9 cellular contexts compared by ENCODE assay signal in the genomic region with DNA sequence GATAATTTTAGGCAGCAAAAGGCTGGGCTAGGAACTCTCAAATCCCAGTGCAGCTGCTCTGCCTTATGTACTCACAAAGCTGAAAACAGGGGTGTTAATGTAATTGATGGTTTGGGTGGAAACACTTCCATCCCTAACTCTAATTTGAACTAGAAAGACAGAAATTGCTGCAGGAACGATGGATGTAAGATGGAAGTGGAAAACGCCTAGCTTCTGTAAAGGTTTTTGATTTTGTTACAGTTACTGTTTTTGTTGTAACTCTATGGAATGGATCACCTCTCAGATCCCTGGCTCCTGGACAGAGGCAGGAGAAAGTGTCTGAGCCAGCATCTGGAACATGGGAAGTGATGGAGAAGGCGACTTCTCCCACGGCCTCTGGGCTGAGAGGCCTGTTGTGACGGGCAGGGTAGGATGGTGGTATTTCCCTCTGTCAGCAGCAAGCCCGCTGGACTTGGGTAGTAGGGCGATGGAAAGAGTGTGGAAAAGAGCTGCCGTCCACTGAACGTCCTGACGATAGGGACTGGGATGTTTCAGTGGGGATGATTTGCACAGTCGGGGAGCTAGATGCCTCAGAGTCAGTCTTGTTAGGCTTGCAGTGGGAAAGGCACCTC. TPM values are rescaled to one million over a fixed set of nuclear protein-coding genes. Genes with fewer than 3 reads are reported as not detected.
DNase-seq lines count a peak whose midpoint lies in the region; ATAC-seq and TF ChIP-seq lines count a peak whose summit lies in the region.
"Had no signal": no experiment of that assay in that cellular context is flagged by ENCODE, and none has a peak within 500 bp of the region (broad histone marks: within the 10 kb centered on the region; RNA-seq: fewer than 3 reads in every experiment).

No MANE protein-coding gene starts in this region.

- H3K36me3 Mint-ChIP-seq in T-helper 2 cell treated with Interferon-gamma antibody and Interleukin-4, amounts not matched to agents 5 μg/mL and 100 μg/mL, for 36 hours (ENCODE audit: low read depth), result peaks cover 30% of the 10 kb centered on the region

- ATAC-seq in SK-N-SH treated with all-trans-retinoic acid at 6 μM for 48 hours, result no peak

- H3K27me3 ChIP-seq in Peyer's patch, result no peaks in the 10 kb centered on the region
- H3K27me3 ChIP-seq in iPS-15b (ENCODE audit: control insufficient read depth, insufficient read depth, low read length), result peaks cover 8% of the 10 kb centered on the region
- H3K27me3 ChIP-seq in stomach smooth muscle (ENCODE audit: control insufficient read depth in 1 of 2, insufficient read depth in 2 of 2, low read length in 2 of 2), result no peaks in the 10 kb centered on the region

- H3K4me1 ChIP-seq in Peyer's patch (peaks cover 0 to 46% (median 31%) of the 10 kb centered on the region in 4 donors), iPS-15b (ENCODE audit: control insufficient read depth, insufficient read depth, low read length) (peaks cover 18% of the 10 kb centered on the region), stomach smooth muscle (ENCODE audit: control insufficient read depth, insufficient read depth, low read length) (peaks cover 50% of the 10 kb centered on the region)

- no peaks in the 10 kb centered on the region for H3K9me3 Mint-ChIP-seq in T-helper 2 cell treated with Interferon-gamma antibody and Interleukin-4, amounts not matched to agents 5 μg/mL and 100 μg/mL, for 36 hours

- TF ChIP-seq POLR2A in Peyer's patch (IDR thresholded peaks at IDR 0.05), result no peak

- no peaks in the 10 kb centered on the region for H3K27me3 Mint-ChIP-seq in T-helper 2 cell treated with Interferon-gamma antibody and Interleukin-4, amounts not matched to agents 5 μg/mL and 100 μg/mL, for 36 hours (ENCODE audit: low read depth)

- no peak for DNase-seq in T-helper 2 cell treated with Interferon-gamma antibody and Interleukin-4, amounts not matched to agents 5 μg/mL and 100 μg/mL, for 36 hours (ENCODE audit: low spot score)
- no peak for DNase-seq in T-helper 2 cell
- DNase-seq in Peyer's patch, result peak in 1 of 3 donors; percentile 49
- DNase-seq in stimulated activated CD4-positive, alpha-beta T cell treated with anti-CD3 and anti-CD28 coated beads, Interleukin-4, amount 100 ng/mL, for 24 hours, result no peak
- no peak for DNase-seq in mesenteric fat pad (ENCODE audit: low spot score)
- DNase-seq: C1 segment of cervical spinal cord had no signal

- peaks cover 77% of the 10 kb centered on the region for H3K4me1 Mint-ChIP-seq in T-helper 2 cell treated with Interferon-gamma antibody and Interleukin-4, amounts not matched to agents 5 μg/mL and 100 μg/mL, for 36 hours (ENCODE audit: low read depth)

- no peak overlapping the region for H3K9ac ChIP-seq in iPS-15b (ENCODE audit: low read depth, low read length)
- peak overlapping the region; percentile 65 to 76 for H3K9ac ChIP-seq in stomach smooth muscle (ENCODE audit: low read length in 2 of 2)

- H3K4me3 ChIP-seq in Peyer's patch (peak overlapping the region; percentile 78 to 94 (median 87)), iPS-15b (ENCODE audit: low read depth, low read length) (peak overlapping the region; percentile 72), stomach smooth muscle (ENCODE audit: low read length in 2 of 2) (peak overlapping the region; percentile 85 to 86)

- peak overlapping the region; percentile 93 for H3K27ac Mint-ChIP-seq in T-helper 2 cell treated with Interferon-gamma antibody and Interleukin-4, amounts not matched to agents 5 μg/mL and 100 μg/mL, for 36 hours

- H3K27ac ChIP-seq in Peyer's patch (peak overlapping the region; percentile 88 to 94 (median 90)), stomach smooth muscle (ENCODE audit: low read length) (peak overlapping the region; percentile 75)

- peak overlapping the region; percentile 93 for H3K4me3 Mint-ChIP-seq in T-helper 2 cell treated with Interferon-gamma antibody and Interleukin-4, amounts not matched to agents 5 μg/mL and 100 μg/mL, for 36 hours

- H3K9me3 ChIP-seq in Peyer's patch, result no peaks in the 10 kb centered on the region
- no peaks in the 10 kb centered on the region for H3K9me3 ChIP-seq in iPS-15b (ENCODE audit: control insufficient read depth, insufficient read depth, low read length)
- H3K9me3 ChIP-seq in stomach smooth muscle (ENCODE audit: control insufficient read depth in 2 of 2, low read length in 2 of 2), result no peaks in the 10 kb centered on the region

- no peak for TF ChIP-seq CTCF in Peyer's patch (IDR thresholded peaks at IDR 0.05)

- H3K36me3 ChIP-seq in Peyer's patch (no peaks in the 10 kb centered on the region), iPS-15b (ENCODE audit: control insufficient read depth, insufficient read depth, low read length) (no peaks in the 10 kb centered on the region), stomach smooth muscle (ENCODE audit: control insufficient read depth in 2 of 2, insufficient read depth in 2 of 2, low read length in 2 of 2) (no peaks in the 10 kb centered on the region)

TF ChIP-seq in SK-N-SH treated with all-trans-retinoic acid at 6 μM for 48 hours, 23 proteins besides CTCF, POLR2A, EP300 and RAD21:
- TF ChIP-seq ZFP30 (CRISPR knock-in tag; IDR thresholded peaks at IDR 0.05) (no peak), GLIS3 (CRISPR knock-in tag; IDR thresholded peaks at IDR 0.05) (no peak), ZNF8 (CRISPR knock-in tag; IDR thresholded peaks at IDR 0.05) (no peak)

RNA-seq across cellular contexts. Expression of a gene that starts 1.6 kb away (rescaled TPM):
- 10 to 100 TPM; 10.9 to 98.2 (median 24.9) TPM for total RNA-seq in Peyer's patch
- 13.1 TPM for total RNA-seq in mesenteric fat pad
